12 cellular contexts compared by ENCODE assay signal in the genomic region with DNA sequence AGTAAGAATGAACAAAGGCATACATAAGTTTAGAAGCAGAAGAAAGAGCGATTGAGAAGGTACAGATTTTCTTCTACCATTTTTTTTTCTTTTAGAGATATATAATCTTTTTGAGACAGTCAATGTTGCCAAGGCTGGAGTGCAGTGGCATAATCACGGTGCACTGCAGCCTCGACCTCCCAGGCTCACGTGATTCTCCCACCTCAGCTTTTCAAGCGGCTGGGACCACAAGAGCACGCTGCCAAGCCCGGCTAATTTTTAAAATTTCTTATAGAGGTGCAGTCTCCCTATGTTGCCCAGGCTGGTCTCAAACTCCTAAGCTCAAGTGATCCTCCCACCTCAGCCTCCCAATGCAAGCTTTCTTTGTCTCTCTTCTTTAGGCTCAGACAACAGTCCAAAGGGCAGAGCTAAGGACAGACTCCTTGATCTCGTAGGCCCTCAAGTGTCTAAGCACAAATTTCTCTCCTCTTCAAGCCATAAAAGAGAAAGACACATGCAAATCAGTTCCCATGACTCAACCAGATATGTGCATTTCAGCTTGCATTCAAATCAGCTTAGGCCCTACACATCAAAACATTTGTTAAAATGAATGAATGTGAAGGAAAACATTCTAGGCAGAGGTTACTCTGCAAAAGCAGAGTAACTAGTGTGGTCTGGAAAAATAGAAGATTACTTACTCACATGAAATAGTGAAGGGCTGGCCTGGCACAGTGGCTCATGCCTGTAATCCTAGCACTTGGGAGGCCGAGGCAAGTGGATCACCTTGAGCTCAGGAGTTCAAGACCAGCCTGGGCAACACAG. TPM values are rescaled to one million over a fixed set of nuclear protein-coding genes. Genes with fewer than 3 reads are reported as not detected.
A peak's percentile ranks its signal among the peaks of the same experiment; 100 is the strongest.
DNase-seq lines count a peak whose midpoint lies in the region; ATAC-seq, FAIRE-seq and TF ChIP-seq lines count a peak whose summit lies in the region.
"Had no signal": no experiment of that assay in that cellular context is flagged by ENCODE, and none has a peak within 500 bp of the region (broad histone marks: within the 10 kb centered on the region; RNA-seq: fewer than 3 reads in every experiment).

No MANE protein-coding gene starts in this region.

- TF ChIP-seq CTCF in K562 (IDR thresholded peaks at IDR 0.05 in 2 of 3, conservative IDR thresholded peaks at IDR 0.05 in 1 of 3; ENCODE audit: insufficient read depth in 2 of 3, low read depth in 1 of 3, low read length in 3 of 3), result no peak

- no peak overlapping the region for H3K4me3 ChIP-seq in K562

- no peaks in the 10 kb centered on the region for H3K36me3 ChIP-seq in K562 (ENCODE audit: control insufficient read depth, insufficient read depth, low read length)

- no TSS peak for BruUV-seq in K562 (replicated peaks; lab: Mats Ljungman, UMichigan)

- H3K27ac Mint-ChIP-seq in stimulated activated naive CD8-positive, alpha-beta T cell treated with anti-CD3 and anti-CD28 coated beads, Interleukin-15, amount 100 ng/mL, for 72 hours, result peak overlapping the region in 1 of 2 donors; percentile 45
- H3K27ac Mint-ChIP-seq: T-helper 2 cell treated with Interferon-gamma antibody and Interleukin-4, amounts not matched to agents 5 μg/mL and 100 μg/mL, for 36 hours had no signal

- H4K20me1 ChIP-seq in K562 (replicated peaks; ENCODE audit: control insufficient read depth, insufficient read depth, low read length), result no peaks in the 10 kb centered on the region; the same call in 1 of the 2 replicates

- TF ChIP-seq POLR2A in K562 (conservative IDR thresholded peaks at IDR 0.05), result no peak

- intact Hi-C loops in K562 (cut with micrococcal nuclease), result no loop called here

- no peak overlapping the region for H2AFZ ChIP-seq in K562 (ENCODE audit: low read depth, low read length)

- 63% methylated on average over 8 of the region's 9 CpGs for WGBS in K562 (ENCODE audit: insufficient coverage, low coverage, missing lambda C conversion rate)

- peak; percentile 23 for ATAC-seq in stimulated activated naive CD8-positive, alpha-beta T cell treated with anti-CD3 and anti-CD28 coated beads, Interleukin-15, Interleukin-2, amounts not matched to agents 100 U/mL and 50 U/mL, for 24 hours
- ATAC-seq in stimulated activated naive CD8-positive, alpha-beta T cell treated with anti-CD3 and anti-CD28 coated beads, Interleukin-15, amount 100 ng/mL, for 72 hours, result no peak
- peak; percentile 41 for ATAC-seq in HG03159 (IDR thresholded peaks at IDR 0.05; ENCODE audit: unreplicated experiment)
- ATAC-seq in K562, result peak; percentile 16; the same call in 1 of the 3 replicates
- ATAC-seq in HG02884 (IDR thresholded peaks at IDR 0.05; ENCODE audit: unreplicated experiment), result no peak

- no peak for TF ChIP-seq EP300 in K562 (IDR thresholded peaks at IDR 0.05; ENCODE audit: low read length)

- no peak for TF ChIP-seq RAD21 in K562 (CRISPR knock-in tag; conservative IDR thresholded peaks at IDR 0.05 in 1 of 2, IDR thresholded peaks at IDR 0.05 in 1 of 2)

- POLR2A ChIA-PET in K562 (lab: Yijun Ruan, JAX), result interaction anchor here (0.7 to 0.9 kb wide), 2 partner anchors 39 to 575 kb away, joined by 3 read pairs; no protein-coding TSS in a partner anchor

- no peaks in the 10 kb centered on the region for H3K27me3 ChIP-seq in K562 (ENCODE audit: control insufficient read depth in 2 of 2, insufficient read depth in 2 of 2, low read length in 2 of 2)

- no peaks in the 10 kb centered on the region for H3K9me3 Mint-ChIP-seq in stimulated activated naive CD8-positive, alpha-beta T cell treated with anti-CD3 and anti-CD28 coated beads, Interleukin-15, amount 100 ng/mL, for 72 hours
- H3K9me3 Mint-ChIP-seq: T-helper 2 cell treated with Interferon-gamma antibody and Interleukin-4, amounts not matched to agents 5 μg/mL and 100 μg/mL, for 36 hours had no signal

- H3K4me2 ChIP-seq in K562 (ENCODE audit: insufficient read depth, low read length), result no peak overlapping the region

- H3K4me1 Mint-ChIP-seq in stimulated activated naive CD8-positive, alpha-beta T cell treated with anti-CD3 and anti-CD28 coated beads, Interleukin-15, amount 100 ng/mL, for 72 hours, result peaks cover 59% of the 10 kb centered on the region

- H3K4me1 ChIP-seq in K562 (replicated peaks in 1 of 2; ENCODE audit: control insufficient read depth in 2 of 2, insufficient read depth in 2 of 2, low read length in 2 of 2), result peaks cover 0 to 24% of the 10 kb centered on the region in 2 experiments; a peak in 3 of 5 replicates

- no peak for FAIRE-seq in K562 (lab: Jason Lieb, UNC)

- H3K9me3 ChIP-seq in K562 (replicated peaks; ENCODE audit: control insufficient read depth, insufficient read depth, low read depth, low read length), result no peaks in the 10 kb centered on the region

- CTCF ChIA-PET in K562 (lab: Yijun Ruan, JAX; ENCODE audit: low intra/inter-chr PET ratio), result no interaction called here

- no peak overlapping the region for H3K4me3 Mint-ChIP-seq in stimulated activated naive CD8-positive, alpha-beta T cell treated with anti-CD3 and anti-CD28 coated beads, Interleukin-15, amount 100 ng/mL, for 72 hours
- H3K4me3 Mint-ChIP-seq: T-helper 2 cell treated with Interferon-gamma antibody and Interleukin-4, amounts not matched to agents 5 μg/mL and 100 μg/mL, for 36 hours had no signal

- H3K9me1 ChIP-seq in K562 (ENCODE audit: control insufficient read depth, insufficient read depth, low read length), result no peaks in the 10 kb centered on the region

- peaks cover 8% of the 10 kb centered on the region; the same call in 2 of the 3 replicates for H3K79me2 ChIP-seq in K562 (ENCODE audit: control insufficient read depth, insufficient read depth, low read length)

- H3K9ac ChIP-seq in K562 (ENCODE audit: insufficient read depth in 1 of 2, low read depth in 2 of 2, low read length in 2 of 2), result 0 out of 4 replicates have a peak overlapping the region, but pooled peaks of 1 of the 2 experiments have one; percentile 39

- H3K27me3 Mint-ChIP-seq in stimulated activated naive CD8-positive, alpha-beta T cell treated with anti-CD3 and anti-CD28 coated beads, Interleukin-15, amount 100 ng/mL, for 72 hours, result no peaks in the 10 kb centered on the region

- in situ Hi-C loops in K562 (cut with MboI), result no loop called here

- no peak overlapping the region for H3K27ac ChIP-seq in K562 (ENCODE audit: extremely low read depth, low read depth, low read length)

- no peak for DNase-seq in stimulated activated naive CD8-positive, alpha-beta T cell treated with anti-CD3 and anti-CD28 coated beads, Interleukin-15, Interleukin-2, amounts not matched to agents 100 U/mL and 50 U/mL, for 24 hours
- DNase-seq in stimulated activated naive CD8-positive, alpha-beta T cell treated with anti-CD3 and anti-CD28 coated beads, Interleukin-15, amount 100 ng/mL, for 72 hours, result no peak
- DNase-seq in K562 (ENCODE audit: extremely low read depth in 1 of 4, low spot score in 3 of 4), result no peak
- DNase-seq in activated gamma-delta T cell (lab: John Stamatoyannopoulos, UW), result no peak
- DNase-seq in cerebellar cortex (ENCODE audit: low spot score), result no peak
- DNase-seq in SHP77 (lab: John Stamatoyannopoulos, UW), result no peak
- DNase-seq: anterior cingulate cortex, NCI-H1105 treated with DMSO at 0.1 percent for 48 hours, substantia nigra had no signal

TF ChIP-seq in K562, 482 proteins besides CTCF, POLR2A, EP300 and RAD21:
- TF ChIP-seq BDP1 (IDR thresholded peaks at IDR 0.05; ENCODE audit: insufficient read depth, insufficient read length), result no peak
- no peak for TF ChIP-seq HLTF (IDR thresholded peaks at IDR 0.05)
- no peak for TF ChIP-seq ZNF699 (CRISPR knock-in tag; IDR thresholded peaks at IDR 0.05; ENCODE audit: insufficient replicate concordance)
- TF ChIP-seq PHB2 (IDR thresholded peaks at IDR 0.05; ENCODE audit: low read depth), result no peak
- TF ChIP-seq, protein P1, sequence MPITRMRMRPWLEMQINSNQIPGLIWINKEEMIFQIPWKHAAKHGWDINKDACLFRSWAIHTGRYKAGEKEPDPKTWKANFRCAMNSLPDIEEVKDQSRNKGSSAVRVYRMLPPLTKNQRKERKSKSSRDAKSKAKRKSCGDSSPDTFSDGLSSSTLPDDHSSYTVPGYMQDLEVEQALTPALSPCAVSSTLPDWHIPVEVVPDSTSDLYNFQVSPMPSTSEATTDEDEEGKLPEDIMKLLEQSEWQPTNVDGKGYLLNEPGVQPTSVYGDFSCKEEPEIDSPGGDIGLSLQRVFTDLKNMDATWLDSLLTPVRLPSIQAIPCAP (CRISPR knock-in tag; IDR thresholded peaks at IDR 0.05; ENCODE audit: borderline replicate concordance), result no peak
- no peak for TF ChIP-seq KLF16 (IDR thresholded peaks at IDR 0.05)
- TF ChIP-seq NFIX (CRISPR knock-in tag; IDR thresholded peaks at IDR 0.05; ENCODE audit: low read depth), result no peak
- no peak for TF ChIP-seq SRF (CRISPR knock-in tag; IDR thresholded peaks at IDR 0.05)
- no peak for TF ChIP-seq ZFX (CRISPR knock-in tag; IDR thresholded peaks at IDR 0.05)

RNA-seq across cellular contexts. Expression of a gene that starts 18.0 kb away (rescaled TPM):
- 15.5 and 26.4 TPM in 2 replicates for total RNA-seq in K562 (2011; cell fraction: chromatin; rRNA removed; ENCODE audit: low replicate concordance)
- 3.3 and 6.2 TPM in 2 replicates for total RNA-seq in K562 (2011; cell fraction: nucleolus; rRNA removed)
- 12.0 and 18.2 TPM in 2 replicates for total RNA-seq in K562 (2011; cell fraction: nucleoplasm; rRNA removed)
- total RNA-seq in K562 (2014; rRNA removed) (12.5 and 15.2 TPM in 2 replicates), K562 (2014; rRNA removed; fragmentation: Illumina TruSeq; extraction: Trizol) (16.4 and 18.7 TPM in 2 replicates), K562 (2015; rRNA removed; fragmentation: Illumina TruSeq; extraction: Trizol) (13.8 and 15.0 TPM in 2 replicates), K562 (2021) (16.6 and 19.9 TPM in 2 replicates)
- polyA plus RNA-seq in K562 (2011; rRNA removed) (13.2 and 15.4 TPM in 2 replicates), K562 (2014; fragmentation: Illumina TruSeq; extraction: Trizol) (13.3 and 16.3 TPM in 2 replicates), K562 (2014; fragmentation: Nextera tagmentation; extraction: Ambion mirVana) (1 to 10 TPM; 6.6 to 6.7 TPM), K562 (2014; rRNA removed) (9.9 and 16.6 TPM in 2 replicates)
- 6.7 and 9.2 TPM in 2 replicates for polyA plus RNA-seq in K562 (2011; cell fraction: cytosol; rRNA removed)
- 23.8 and 26.9 TPM in 2 replicates for polyA plus RNA-seq in K562 (2011; cell fraction: nucleus; rRNA removed)
- polyA plus RNA-seq in K562 (2012), result 11.0 and 16.4 TPM in 2 replicates
- 25.8 and 26.9 TPM in 2 replicates for polyA minus RNA-seq in K562 (2011; rRNA and poly(A)+ RNA removed)
- polyA minus RNA-seq in K562 (2011; cell fraction: cytosol; rRNA and poly(A)+ RNA removed), result 9.6 and 12.5 TPM in 2 replicates
- 8.9 and 15.6 TPM in 2 replicates for polyA minus RNA-seq in K562 (2011; cell fraction: nucleus; rRNA and poly(A)+ RNA removed)

Comparison
In these comparisons a context has a peak if more than half of its experiments do, and no peak if none do; other contexts are left out.
1. ATAC-seq: peak in stimulated activated naive CD8-positive, alpha-beta T cell treated with anti-CD3 and anti-CD28 coated beads, Interleukin-15, Interleukin-2, amounts not matched to agents 100 U/mL and 50 U/mL, for 24 hours (single experiment), HG03159 (single experiment) and K562 (single experiment); none in stimulated activated naive CD8-positive, alpha-beta T cell treated with anti-CD3 and anti-CD28 coated beads, Interleukin-15, amount 100 ng/mL, for 72 hours (single experiment) and HG02884 (single experiment).